In the genomic region with DNA sequence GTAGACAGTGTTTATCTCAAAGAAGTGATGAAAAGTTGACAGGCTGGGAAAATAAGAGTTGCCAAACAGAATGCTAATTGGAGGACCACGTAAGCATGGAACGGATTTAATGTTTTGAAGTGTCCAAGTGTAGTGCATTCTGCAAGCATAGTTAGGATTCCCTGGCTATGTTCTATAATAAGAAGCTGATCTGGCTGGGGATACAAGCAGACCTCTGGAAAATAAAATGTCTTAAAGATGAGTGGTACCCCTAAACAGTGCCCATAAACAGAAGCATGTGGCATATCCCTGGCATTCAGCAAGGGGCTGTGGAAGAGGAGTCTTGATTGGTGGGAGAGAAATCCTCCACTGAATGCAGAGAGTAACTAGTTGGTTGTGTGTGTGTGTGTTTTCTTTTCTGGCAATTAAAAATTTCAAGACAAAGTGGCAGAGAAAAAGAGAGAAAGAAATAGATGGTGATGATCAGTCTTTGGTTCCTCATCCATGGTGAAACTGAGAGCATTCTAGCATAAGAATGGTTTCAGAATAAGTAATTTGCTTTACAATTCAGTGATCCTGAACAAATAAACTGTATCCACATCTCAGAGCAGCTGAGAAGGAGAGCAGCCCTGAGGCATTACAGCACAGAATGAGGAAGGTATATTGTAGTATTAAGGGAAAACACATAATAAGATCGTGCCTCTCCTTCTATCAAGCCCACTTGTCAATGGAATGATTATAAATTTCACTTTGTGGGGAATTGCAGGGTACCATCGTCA, we compare ENCODE assay signal across 17 cellular contexts. TPM values are rescaled to one million over a fixed set of nuclear protein-coding genes. Genes with fewer than 3 reads are reported as not detected.
DNase-seq lines count a peak whose midpoint lies in the region; ATAC-seq and TF ChIP-seq lines count a peak whose summit lies in the region.
"Had no signal": no experiment of that assay in that cellular context is flagged by ENCODE, and none has a peak within 500 bp of the region (broad histone marks: within the 10 kb centered on the region; RNA-seq: fewer than 3 reads in every experiment).

No MANE protein-coding gene starts in this region.

- DNase-seq in Right ventricle myocardium inferior (ENCODE audit: missing footprints) (no peak), left ventricle myocardium inferior (no peak), renal cortical epithelial cell (ENCODE audit: low read depth) (peak; percentile 62), HFFc6 (no peak), NCI-H524 (lab: John Stamatoyannopoulos, UW) (no peak)
- DNase-seq: activated CD4-positive, CD25-positive, alpha-beta regulatory T cell treated with anti-CD3 and anti-CD28 coated beads, Interleukin-2, amount 50 U/mL, for 72 hours; activated T-cell treated with anti-CD3 and anti-CD28 coated beads, Interleukin-2, amount 50 U/mL, for 4 hours; NCI-H1048; NCI-H226; pancreas; T-cell; upper lobe of left lung had no signal

- H3K27me3 ChIP-seq in left ventricle myocardium inferior (ENCODE audit: low read depth): no peaks in the 10 kb centered on the region
- H3K27me3 ChIP-seq: pancreas, upper lobe of left lung had no signal

- H3K4me3 Mint-ChIP-seq in HFFc6: no peak overlapping the region
- H3K4me3 Mint-ChIP-seq: activated T-cell treated with anti-CD3 and anti-CD28 coated beads, Interleukin-2, amount 50 U/mL, for 4 hours; dendritic cell treated with granulocyte-macrophage colony-stimulating factor and Interleukin-4, amounts not matched to agents 40 ng/mL and 50 ng/mL, for 4 days; T-cell had no signal

- no peaks in the 10 kb centered on the region; the same call in 1 of the 2 replicates for H3K9me3 Mint-ChIP-seq in HFFc6
- H3K9me3 Mint-ChIP-seq: dendritic cell treated with granulocyte-macrophage colony-stimulating factor and Interleukin-4, amounts not matched to agents 40 ng/mL and 50 ng/mL, for 4 days had no signal

- ATAC-seq in Right ventricle myocardium inferior (peak; percentile 75), HG02763 (IDR thresholded peaks at IDR 0.05; ENCODE audit: unreplicated experiment) (peak; percentile 84), HG03442 (IDR thresholded peaks at IDR 0.05; ENCODE audit: unreplicated experiment) (peak; percentile 97), GM19452 (IDR thresholded peaks at IDR 0.05; ENCODE audit: unreplicated experiment) (no peak)
- ATAC-seq: activated T-cell treated with anti-CD3 and anti-CD28 coated beads, Interleukin-2, amount 50 U/mL, for 4 hours; pancreas; T-cell had no signal

- H3K27me3 Mint-ChIP-seq in HFFc6 (ENCODE audit: insufficient read depth): no peaks in the 10 kb centered on the region; the same call in 1 of the 2 replicates
- H3K27me3 Mint-ChIP-seq: dendritic cell treated with granulocyte-macrophage colony-stimulating factor and Interleukin-4, amounts not matched to agents 40 ng/mL and 50 ng/mL, for 4 days; T-cell had no signal

- intact Hi-C loops in Right ventricle myocardium inferior (cut with DNase I): no loop called here
- intact Hi-C loops in left ventricle myocardium inferior (cut with micrococcal nuclease): no loop called here

- H3K4me1 ChIP-seq in left ventricle myocardium inferior: no peaks in the 10 kb centered on the region
- H3K4me1 ChIP-seq: pancreas, upper lobe of left lung had no signal

- H3K4me1 Mint-ChIP-seq in HFFc6 (ENCODE audit: low read depth): no peaks in the 10 kb centered on the region
- H3K4me1 Mint-ChIP-seq: T-cell had no signal

- no peaks in the 10 kb centered on the region for H3K36me3 ChIP-seq in left ventricle myocardium inferior
- H3K36me3 ChIP-seq: pancreas, upper lobe of left lung had no signal

- H3K9me3 ChIP-seq in left ventricle myocardium inferior (replicated peaks): no peaks in the 10 kb centered on the region
- H3K9me3 ChIP-seq: pancreas, upper lobe of left lung had no signal

- no peak overlapping the region for H3K27ac Mint-ChIP-seq in HFFc6
- H3K27ac Mint-ChIP-seq: dendritic cell treated with granulocyte-macrophage colony-stimulating factor and Interleukin-4, amounts not matched to agents 40 ng/mL and 50 ng/mL, for 4 days; T-cell had no signal

- H3K4me3 ChIP-seq in left ventricle myocardium inferior: no peak overlapping the region
- H3K4me3 ChIP-seq: pancreas, upper lobe of left lung had no signal

- no peaks in the 10 kb centered on the region for H3K36me3 Mint-ChIP-seq in HFFc6 (ENCODE audit: low read depth)
- H3K36me3 Mint-ChIP-seq: T-cell had no signal

- no peak overlapping the region for H3K27ac ChIP-seq in left ventricle myocardium inferior (replicated peaks)
- H3K27ac ChIP-seq: pancreas, upper lobe of left lung had no signal

- no peak for TF ChIP-seq CTCF in left ventricle myocardium inferior (IDR thresholded peaks at IDR 0.05; ENCODE audit: borderline replicate concordance)
- TF ChIP-seq CTCF in HFFc6 (IDR thresholded peaks at IDR 0.05): no peak

RNA-seq across cellular contexts. Expression of gene LUZP2, which starts 17.2 kb away (rescaled TPM):
- not detected for total RNA-seq in Right ventricle myocardium inferior
- total RNA-seq in left ventricle myocardium inferior: not detected
- not detected in 2 replicates for total RNA-seq in renal cortical epithelial cell
- not detected for total RNA-seq in HFFc6 (2021; fragmentation: NEBNext Ultra II Directional; extraction: Animal tissue kit (Norgen Biotek cat#: 25700))
- total RNA-seq: A172; activated T-cell treated with anti-CD3 and anti-CD28 coated beads, Interleukin-2, amount 50 U/mL, for 4 hours; T-cell had no signal
